ENCODE assay signal across 16 cellular contexts in genomic region chr11:116503216-116504160, GRCh38.
"Had no signal": no experiment of that assay in that cellular context is flagged by ENCODE, and none has a peak within 500 bp of the region (broad histone marks: within the 10 kb centered on the region; RNA-seq: fewer than 3 reads in every experiment).

No MANE protein-coding gene starts in this region.

- H3K4me3 Mint-ChIP-seq: central memory CD8-positive, alpha-beta T cell; naive thymus-derived CD4-positive, alpha-beta T cell; stimulated activated memory B cell treated with anti-CD40 and anti-IgM and Interleukin-4, amounts not matched to agents 10 μg/mL and 1 μg/mL and 100 μg/mL, for 72 hours; stimulated activated naive CD8-positive, alpha-beta T cell treated with anti-CD3 and anti-CD28 coated beads, Interleukin-15, Interleukin-2, amounts not matched to agents 100 ng/mL and 50 ng/mL, for 24 hours had no signal

- DNase-seq: erythroblast; foreskin keratinocyte; left colon; mesendoderm; naive thymus-derived CD4-positive, alpha-beta T cell; stimulated activated CD4-positive, alpha-beta T cell treated with anti-CD3 and anti-CD28 coated beads, Interleukin-1b, Interleukin-23, amount 100 ng/mL, for 48 hours; stimulated activated CD4-positive, alpha-beta T cell treated with anti-CD3 and anti-CD28 coated beads, Interleukin-4, amount 100 ng/mL, for 24 hours; upper lobe of right lung had no signal

- H3K27ac ChIP-seq: foreskin keratinocyte, hepatocyte, parathyroid adenoma, prostate gland, right lobe of liver, tibial artery, upper lobe of right lung had no signal

- H3K9me3 Mint-ChIP-seq: central memory CD8-positive, alpha-beta T cell; stimulated activated memory B cell treated with anti-CD40 and anti-IgM and Interleukin-4, amounts not matched to agents 10 μg/mL and 1 μg/mL and 100 μg/mL, for 72 hours; stimulated activated naive CD8-positive, alpha-beta T cell treated with anti-CD3 and anti-CD28 coated beads, Interleukin-15, Interleukin-2, amounts not matched to agents 100 ng/mL and 50 ng/mL, for 24 hours had no signal

- ATAC-seq: foreskin keratinocyte; left colon; naive thymus-derived CD4-positive, alpha-beta T cell; stimulated activated memory B cell treated with anti-CD40 and anti-IgM and Interleukin-4, amounts not matched to agents 10 μg/mL and 1 μg/mL and 100 μg/mL, for 72 hours; upper lobe of right lung had no signal

- H3K4me3 ChIP-seq: hepatocyte, prostate gland, right lobe of liver, tibial artery, upper lobe of right lung had no signal

- H3K36me3 Mint-ChIP-seq: naive thymus-derived CD4-positive, alpha-beta T cell; stimulated activated memory B cell treated with anti-CD40 and anti-IgM and Interleukin-4, amounts not matched to agents 10 μg/mL and 1 μg/mL and 100 μg/mL, for 72 hours had no signal

- H3K4me1 Mint-ChIP-seq: central memory CD8-positive, alpha-beta T cell had no signal

- H3K27ac Mint-ChIP-seq: naive thymus-derived CD4-positive, alpha-beta T cell; stimulated activated memory B cell treated with anti-CD40 and anti-IgM and Interleukin-4, amounts not matched to agents 10 μg/mL and 1 μg/mL and 100 μg/mL, for 72 hours; stimulated activated naive CD8-positive, alpha-beta T cell treated with anti-CD3 and anti-CD28 coated beads, Interleukin-15, Interleukin-2, amounts not matched to agents 100 ng/mL and 50 ng/mL, for 24 hours had no signal
